16 cellular contexts compared by ENCODE assay signal in genomic region chr9:8437878-8438277, GRCh38.
"Had no signal": no experiment of that assay in that cellular context is flagged by ENCODE, and none has a peak within 500 bp of the region (broad histone marks: within the 10 kb centered on the region; RNA-seq: fewer than 3 reads in every experiment).

No MANE protein-coding gene starts in this region.

- H3K27ac ChIP-seq: epithelial cell of prostate, skin epidermis, tibial artery had no signal

- H3K4me1 ChIP-seq: tibial artery had no signal

- H3K27me3 ChIP-seq: tibial artery had no signal

- H3K4me3 ChIP-seq: skin epidermis, tibial artery had no signal

- ATAC-seq: left lobe of liver; natural killer cell treated with Interleukin-12 subunit alpha and Interleukin-12 subunit beta and Interleukin-15 and Interleukin-18, amount 100 ng/mL, for 72 hours; T-helper 17 cell had no signal

- H3K9me3 ChIP-seq: tibial artery had no signal

- H3K36me3 ChIP-seq: tibial artery had no signal

- DNase-seq: activated CD4-positive, alpha-beta T cell treated with anti-CD3 and anti-CD28 coated beads, Interleukin-2, amount 10 ng/mL, durations not matched to agents 7 days and 5 days; activated CD4-positive, CD25-positive, alpha-beta regulatory T cell; activated CD8-positive, alpha-beta memory T cell treated with anti-CD3 and anti-CD28 coated beads for 24 hours; activated naive CD4-positive, alpha-beta T cell treated with Interleukin-2 at 50 U/mL for 16 hours; cortex of kidney; effector memory CD4-positive, alpha-beta T cell; glutamatergic neuron; immature natural killer cell; mammary epithelial cell; stimulated activated CD4-positive, alpha-beta T cell treated with anti-CD3 and anti-CD28 coated beads, Interleukin-4, amount 100 ng/mL, for 4 hours; T-helper 17 cell; tibial artery had no signal
